In the genomic region with DNA sequence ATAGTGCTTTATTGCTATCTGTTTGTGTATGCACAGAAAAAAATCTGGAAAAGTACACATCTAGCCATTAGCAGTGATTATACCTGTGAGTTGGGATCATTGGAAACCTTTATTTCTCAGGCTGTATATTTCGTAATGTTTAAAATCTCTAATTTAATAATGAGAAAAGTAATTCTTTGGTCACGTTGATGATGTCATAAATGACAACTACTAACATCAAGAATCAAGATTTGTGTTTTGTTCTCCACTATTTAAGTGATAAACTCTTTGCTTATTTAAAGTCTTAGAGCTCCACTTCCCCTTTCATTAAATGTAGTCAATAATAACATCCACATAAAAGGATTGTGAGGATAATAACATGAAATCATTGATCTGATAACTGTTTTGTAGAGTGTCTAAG, we compare ENCODE assay signal across 26 cellular contexts.
"Had no signal": no experiment of that assay in that cellular context is flagged by ENCODE, and none has a peak within 500 bp of the region (broad histone marks: within the 10 kb centered on the region; RNA-seq: fewer than 3 reads in every experiment).

No MANE protein-coding gene starts in this region.

- FAIRE-seq: colon, endometrium, endothelial cell of umbilical vein, frontal cortex had no signal

- H3K27ac ChIP-seq: colonic mucosa, coronary artery, epithelial cell of prostate, esophagus muscularis mucosa, esophagus squamous epithelium, foreskin keratinocyte, gastrocnemius medialis had no signal

- H3K9me3 ChIP-seq: colonic mucosa, esophagus muscularis mucosa, esophagus squamous epithelium, gastrocnemius medialis, heart left ventricle, heart right ventricle had no signal

- H3K27me3 ChIP-seq: colonic mucosa, dorsolateral prefrontal cortex, esophagus muscularis mucosa, esophagus squamous epithelium, foreskin keratinocyte, gastrocnemius medialis, heart left ventricle, heart right ventricle had no signal

- ATAC-seq: effector memory CD8-positive, alpha-beta T cell; foreskin keratinocyte; gastrocnemius medialis; heart left ventricle; heart right ventricle had no signal

- H3K4me1 ChIP-seq: colonic mucosa, esophagus muscularis mucosa, esophagus squamous epithelium, foreskin keratinocyte, gastrocnemius medialis had no signal

- H3K4me3 ChIP-seq: colonic mucosa, coronary artery, dorsolateral prefrontal cortex, esophagus muscularis mucosa, esophagus squamous epithelium, gastrocnemius medialis, heart left ventricle, heart right ventricle had no signal

- DNase-seq: colonic mucosa; cortex of kidney; dermis blood vessel endothelial cell; dorsolateral prefrontal cortex; effector CD4-positive, alpha-beta T cell; effector CD8-positive, alpha-beta T cell; effector memory CD4-positive, alpha-beta T cell; effector memory CD8-positive, alpha-beta T cell; endodermal cell; erythroblast; esophagus squamous epithelium; foreskin fibroblast; foreskin keratinocyte; foreskin melanocyte; gastrocnemius medialis; glutamatergic neuron; head of caudate nucleus; heart left ventricle; heart right ventricle had no signal

- H3K36me3 ChIP-seq: colonic mucosa, esophagus muscularis mucosa, esophagus squamous epithelium, gastrocnemius medialis, heart left ventricle, heart right ventricle had no signal
